Comparison of ENCODE assay signal across 12 cellular contexts in the genomic region with DNA sequence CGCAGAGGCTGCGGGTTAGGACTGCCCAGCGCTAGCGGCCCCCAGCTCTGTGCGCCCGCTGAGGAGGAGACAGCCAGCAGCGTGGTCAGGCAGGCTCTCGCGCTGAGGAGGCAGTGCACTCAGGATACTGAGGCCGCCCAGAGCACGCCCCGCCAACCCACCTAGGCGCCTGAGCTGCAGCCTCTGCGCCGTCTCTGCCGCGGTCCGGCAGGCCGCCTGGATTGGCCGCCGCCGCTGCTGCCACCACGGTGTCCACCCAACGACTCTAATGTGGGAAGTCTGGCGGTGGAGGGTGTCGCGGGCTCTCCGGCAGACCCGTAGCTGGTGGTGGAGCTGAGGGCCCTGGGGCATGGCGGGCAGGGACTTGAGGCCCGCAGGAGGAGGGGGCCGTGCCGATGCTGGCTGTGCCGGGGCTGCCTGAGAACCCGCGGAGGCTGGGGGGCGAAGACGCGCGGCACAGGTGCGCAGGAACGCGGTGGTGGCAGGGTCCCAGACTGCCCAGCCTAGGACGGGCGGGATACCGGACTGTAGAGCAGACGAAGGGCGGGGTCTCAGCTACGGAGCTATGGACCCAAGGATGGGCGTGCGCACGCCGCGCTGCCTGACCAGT.
DNase-seq lines count a peak whose midpoint lies in the region; ATAC-seq and TF ChIP-seq lines count a peak whose summit lies in the region.
"Had no signal": no experiment of that assay in that cellular context is flagged by ENCODE, and none has a peak within 500 bp of the region (broad histone marks: within the 10 kb centered on the region; RNA-seq: fewer than 3 reads in every experiment).

No MANE protein-coding gene starts in this region.

- H3K27me3 Mint-ChIP-seq in endodermal cell (ENCODE audit: insufficient read depth): peaks cover 88% of the 10 kb centered on the region
- peaks cover 66% of the 10 kb centered on the region for H3K27me3 Mint-ChIP-seq in T-helper 2 cell treated with Interferon-gamma antibody and Interleukin-4, amounts not matched to agents 5 μg/mL and 100 μg/mL, for 36 hours (ENCODE audit: low read depth)

- H3K9ac ChIP-seq in endodermal cell (ENCODE audit: extremely low read depth, low read length, poor library complexity, severe bottlenecking) (no peak overlapping the region), stomach smooth muscle (ENCODE audit: low read length in 2 of 2) (no peak overlapping the region)

- H3K4me3 ChIP-seq in endodermal cell (ENCODE audit: low read length) (peak overlapping the region; percentile 72), lower lobe of right lung (peak overlapping the region; percentile 33), stomach smooth muscle (ENCODE audit: low read length in 2 of 2) (peak overlapping the region; percentile 59 to 60)

- 5 to 8% methylated on average over 13 to 54 of the region's 54 CpGs for WGBS in endodermal cell (ENCODE audit: insufficient coverage in 1 of 2, insufficient read length in 1 of 2), 2 experiments

- H3K9me3 ChIP-seq in endodermal cell (ENCODE audit: control insufficient read depth, low read length): no peaks in the 10 kb centered on the region
- no peaks in the 10 kb centered on the region for H3K9me3 ChIP-seq in lower lobe of right lung
- H3K9me3 ChIP-seq in stomach smooth muscle (ENCODE audit: control insufficient read depth in 2 of 2, low read length in 2 of 2): peaks cover 0 to 2% of the 10 kb centered on the region in 2 donors

- no peak overlapping the region for H3K27ac ChIP-seq in endodermal cell (ENCODE audit: low read depth, low read length)
- no peak overlapping the region for H3K27ac ChIP-seq in lower lobe of right lung
- no peak overlapping the region for H3K27ac ChIP-seq in stomach smooth muscle (ENCODE audit: low read length)

- H3K36me3 ChIP-seq in endodermal cell (ENCODE audit: control insufficient read depth, insufficient read depth, low read length) (no peaks in the 10 kb centered on the region), lower lobe of right lung (no peaks in the 10 kb centered on the region), stomach smooth muscle (ENCODE audit: control insufficient read depth in 2 of 2, insufficient read depth in 2 of 2, low read length in 2 of 2) (no peaks in the 10 kb centered on the region)

- intact Hi-C loops in lower lobe of right lung (cut with DNase I): no loop called here

- peak overlapping the region; percentile 51 for H3K4me3 Mint-ChIP-seq in endodermal cell
- no peak overlapping the region for H3K4me3 Mint-ChIP-seq in T-helper 2 cell treated with Interferon-gamma antibody and Interleukin-4, amounts not matched to agents 5 μg/mL and 100 μg/mL, for 36 hours

- H3K4me1 Mint-ChIP-seq in endodermal cell: peaks cover 3% of the 10 kb centered on the region
- H3K4me1 Mint-ChIP-seq in T-helper 2 cell treated with Interferon-gamma antibody and Interleukin-4, amounts not matched to agents 5 μg/mL and 100 μg/mL, for 36 hours (ENCODE audit: low read depth): peaks cover 5% of the 10 kb centered on the region

- H3K36me3 Mint-ChIP-seq in endodermal cell (ENCODE audit: low read depth): no peaks in the 10 kb centered on the region
- H3K36me3 Mint-ChIP-seq in T-helper 2 cell treated with Interferon-gamma antibody and Interleukin-4, amounts not matched to agents 5 μg/mL and 100 μg/mL, for 36 hours (ENCODE audit: low read depth): no peaks in the 10 kb centered on the region

- no peak overlapping the region for H3K27ac Mint-ChIP-seq in endodermal cell
- no peak overlapping the region for H3K27ac Mint-ChIP-seq in T-helper 2 cell treated with Interferon-gamma antibody and Interleukin-4, amounts not matched to agents 5 μg/mL and 100 μg/mL, for 36 hours
- H3K27ac Mint-ChIP-seq: IgD-negative memory B cell had no signal

- peaks cover 3% of the 10 kb centered on the region for H3K9me3 Mint-ChIP-seq in endodermal cell
- H3K9me3 Mint-ChIP-seq in T-helper 2 cell treated with Interferon-gamma antibody and Interleukin-4, amounts not matched to agents 5 μg/mL and 100 μg/mL, for 36 hours: no peaks in the 10 kb centered on the region

- peaks cover 95% of the 10 kb centered on the region for H3K27me3 ChIP-seq in endodermal cell (ENCODE audit: control insufficient read depth, insufficient read depth, low read length, poor library complexity, severe bottlenecking)
- H3K27me3 ChIP-seq in lower lobe of right lung (ENCODE audit: low read depth): peaks cover 63% of the 10 kb centered on the region
- peaks cover 32 to 56% of the 10 kb centered on the region in 2 donors for H3K27me3 ChIP-seq in stomach smooth muscle (ENCODE audit: control insufficient read depth in 1 of 2, insufficient read depth in 2 of 2, low read length in 2 of 2)

- ATAC-seq in lower lobe of right lung: peak; percentile 44 to 66
- ATAC-seq in HG02571 (IDR thresholded peaks at IDR 0.05; ENCODE audit: unreplicated experiment): no peak
- ATAC-seq: HCT116 had no signal

- no peak for TF ChIP-seq CTCF in endodermal cell (conservative IDR thresholded peaks at IDR 0.05)
- TF ChIP-seq CTCF in lower lobe of right lung (IDR thresholded peaks at IDR 0.05): no peak

- H3K4me1 ChIP-seq in endodermal cell (ENCODE audit: control insufficient read depth, insufficient read depth, low read length) (no peaks in the 10 kb centered on the region), lower lobe of right lung (peaks cover 18% of the 10 kb centered on the region), stomach smooth muscle (ENCODE audit: control insufficient read depth, insufficient read depth, low read length) (peaks cover 16% of the 10 kb centered on the region)

- DNase-seq in NCI-H146 (lab: John Stamatoyannopoulos, UW) (peak; percentile 8), NCI-H146 treated with DMSO at 0.1 percent for 48 hours (lab: John Stamatoyannopoulos, UW; ENCODE audit: unreplicated experiment) (no peak), endodermal cell (peak; percentile 88), lower lobe of right lung (no peak), KG1 (lab: John Stamatoyannopoulos, UW) (no peak)
- DNase-seq in T-helper 2 cell treated with Interferon-gamma antibody and Interleukin-4, amounts not matched to agents 5 μg/mL and 100 μg/mL, for 36 hours (ENCODE audit: low spot score): no peak
- DNase-seq: 8988T; activated CD4-positive, alpha-beta T cell treated with anti-CD3 and anti-CD28 coated beads for 48 hours had no signal

Comparison
In these comparisons a context has a peak if more than half of its experiments do, and no peak if none do; other contexts are left out.
1. DNase-seq: peak in NCI-H146 (single experiment) and endodermal cell (single experiment); none in NCI-H146 treated with DMSO at 0.1 percent for 48 hours (single experiment), lower lobe of right lung (single experiment), KG1 (single experiment) and T-helper 2 cell treated with Interferon-gamma antibody and Interleukin-4, amounts not matched to agents 5 μg/mL and 100 μg/mL, for 36 hours (single experiment).
2. Peak in every context shown above with its lines, with median percentiles within 50 percentile points of each other: H3K4me3 ChIP-seq.